8 cellular contexts compared by ENCODE assay signal in the genomic region with DNA sequence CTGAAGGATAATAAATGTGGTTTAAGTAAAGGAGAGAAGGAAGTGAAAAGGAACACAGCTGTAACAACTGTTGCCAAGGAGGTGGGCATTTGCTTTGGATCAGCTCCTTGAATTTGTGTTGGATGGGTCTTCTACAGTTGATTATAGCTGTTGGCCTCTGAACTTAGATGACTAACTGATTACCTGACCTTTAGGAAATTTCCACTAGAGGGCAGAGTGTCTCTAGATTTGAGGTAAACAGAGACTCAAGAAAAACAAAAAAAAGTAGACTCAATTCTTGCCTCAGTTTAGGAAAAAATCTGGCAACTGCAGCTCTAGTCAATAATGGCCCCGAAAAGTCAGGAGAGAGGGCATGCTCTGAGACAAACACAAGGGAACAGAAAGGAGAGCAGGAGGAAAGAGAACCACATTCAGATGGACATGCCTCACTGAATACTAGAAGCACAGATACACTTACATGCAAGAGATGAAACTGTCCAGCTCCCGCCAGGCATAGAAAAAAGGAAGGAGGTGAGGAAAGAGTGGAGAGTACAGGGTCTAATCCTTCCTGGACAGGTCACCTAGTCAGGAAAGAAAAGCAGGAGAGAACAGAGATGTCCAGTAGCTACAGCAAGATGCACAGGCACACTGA. TPM values are rescaled to one million over a fixed set of nuclear protein-coding genes. Genes with fewer than 3 reads are reported as not detected.
DNase-seq lines count a peak whose midpoint lies in the region; ATAC-seq, FAIRE-seq and TF ChIP-seq lines count a peak whose summit lies in the region.

No MANE protein-coding gene starts in this region.

- CTCF ChIA-PET in endothelial cell of umbilical vein (lab: Charles Lee) = interaction anchor here (0.6 to 4.3 kb wide), 11 partner anchors 15 to 186 kb away, joined by 3 to 47 read pairs (median 5); a partner anchor contains a TSS

- FAIRE-seq in RCC 7860 (lab: Jason Lieb, UNC) = no peak
- peak; percentile 21 for FAIRE-seq in endothelial cell of umbilical vein (lab: Jason Lieb, UNC)

- H3K27ac ChIP-seq in left ventricle myocardium inferior (replicated peaks) = no peak overlapping the region
- no peak overlapping the region for H3K27ac ChIP-seq in endothelial cell of umbilical vein (ENCODE audit: insufficient read depth, low read depth, low read length)

- POLR2A ChIA-PET in endothelial cell of umbilical vein (lab: Charles Lee) = interaction anchor here (0.8 kb wide), 1 partner anchor 20 kb away, joined by 3 read pairs; a partner anchor contains a TSS

- H3K27me3 ChIP-seq in left ventricle myocardium inferior (ENCODE audit: low read depth) (no peaks in the 10 kb centered on the region), endothelial cell of umbilical vein (ENCODE audit: control insufficient read depth in 2 of 2, insufficient read depth in 2 of 2, low read length in 2 of 2) (no peaks in the 10 kb centered on the region)

- intact Hi-C loops in left ventricle myocardium inferior (cut with micrococcal nuclease) (no loop called here), Right ventricle myocardium superior (cut with DNase I) (no loop called here), endothelial cell of umbilical vein (cut with micrococcal nuclease) (loop anchor here (1.0 kb wide), 3 partner anchors 43 to 182 kb away; no protein-coding TSS in a partner anchor)

- H3K4me1 ChIP-seq in left ventricle myocardium inferior = peaks cover 47% of the 10 kb centered on the region
- peaks cover 4% of the 10 kb centered on the region for H3K4me1 ChIP-seq in endothelial cell of umbilical vein (ENCODE audit: control insufficient read depth, extremely low read depth, insufficient read depth, low read length)

- H3K9ac ChIP-seq in endothelial cell of umbilical vein (replicated peaks; ENCODE audit: extremely low read depth, insufficient read depth, low read length) = no peak overlapping the region

- H3K79me2 ChIP-seq in endothelial cell of umbilical vein (ENCODE audit: control insufficient read depth, insufficient read depth, low read length) = no peaks in the 10 kb centered on the region

- no peaks in the 10 kb centered on the region for H3K9me1 ChIP-seq in endothelial cell of umbilical vein (replicated peaks; ENCODE audit: control insufficient read depth, extremely low read depth, insufficient read depth, low read length)

- no peak for TF ChIP-seq POLR2A in endothelial cell of umbilical vein (IDR thresholded peaks at IDR 0.05; ENCODE audit: low read depth, low read length)

- dilution Hi-C loops in endothelial cell of umbilical vein (cut with MboI; ENCODE audit: extremely low pct_ligation_motif_present, low sequenced_read_pairs) = no loop called here

- H3K4me3 ChIP-seq in left ventricle myocardium inferior = no peak overlapping the region
- no peak overlapping the region for H3K4me3 ChIP-seq in endothelial cell of umbilical vein (replicated peaks in 1 of 3; ENCODE audit: insufficient read depth in 1 of 3, low read depth in 1 of 3, low read length in 3 of 3)

- H3K9me3 ChIP-seq in left ventricle myocardium inferior (replicated peaks) = no peaks in the 10 kb centered on the region
- H3K9me3 ChIP-seq in endothelial cell of umbilical vein (replicated peaks; ENCODE audit: control insufficient read depth, insufficient read depth, low read length) = no peaks in the 10 kb centered on the region

- no peak overlapping the region for H2AFZ ChIP-seq in endothelial cell of umbilical vein (ENCODE audit: low read depth, low read length)

- peak; percentile 50 for TF ChIP-seq CTCF in left ventricle myocardium inferior (IDR thresholded peaks at IDR 0.05; ENCODE audit: borderline replicate concordance)
- TF ChIP-seq CTCF in endothelial cell of umbilical vein (IDR thresholded peaks at IDR 0.05; ENCODE audit: extremely low read depth in 1 of 2, insufficient read depth in 1 of 2, low read depth in 1 of 2, low read length in 2 of 2) = peak in 1 of 2 donors; percentile 46

- BruUV-seq in endothelial cell of umbilical vein (replicated peaks; lab: Mats Ljungman, UMichigan) = no TSS peak

- DNase-seq in left ventricle myocardium inferior (no peak), Right ventricle myocardium superior (no peak), RCC 7860 (ENCODE audit: low spot score) (peak; percentile 17), endothelial cell of umbilical vein (ENCODE audit: low read depth, low spot score) (no peak), renal cortical epithelial cell (ENCODE audit: low read depth) (peak; percentile 64), ecto neural progenitor cell (ENCODE audit: low spot score) (no peak)

- ATAC-seq in Right ventricle myocardium superior (ENCODE audit: poor library complexity) (no peak), GM19395 (IDR thresholded peaks at IDR 0.05; ENCODE audit: unreplicated experiment) (no peak), GM21825 (IDR thresholded peaks at IDR 0.05; ENCODE audit: unreplicated experiment) (no peak)

- no peaks in the 10 kb centered on the region for H4K20me1 ChIP-seq in endothelial cell of umbilical vein (replicated peaks; ENCODE audit: control insufficient read depth, extremely low read depth, insufficient read depth, low read length)

- H3K36me3 ChIP-seq in left ventricle myocardium inferior (peaks cover 66% of the 10 kb centered on the region), endothelial cell of umbilical vein (ENCODE audit: control insufficient read depth in 2 of 2, extremely low read depth in 1 of 2, insufficient read depth in 2 of 2, low read length in 2 of 2) (peaks cover 10 to 32% of the 10 kb centered on the region in 2 experiments)

- no peak overlapping the region for H3K4me2 ChIP-seq in endothelial cell of umbilical vein (ENCODE audit: insufficient read depth, low read length)

TF ChIP-seq in endothelial cell of umbilical vein, 7 proteins besides CTCF, POLR2A, EP300 and RAD21 (continues in another document):
- TF ChIP-seq MYC (IDR thresholded peaks at IDR 0.05; ENCODE audit: low read depth, low read length) (no peak), JUN (IDR thresholded peaks at IDR 0.05; ENCODE audit: borderline replicate concordance, insufficient read depth, insufficient read length, low read depth) (no peak), POLR2AphosphoS5 (IDR thresholded peaks at IDR 0.05; ENCODE audit: insufficient read depth, low read depth, low read length) (no peak), FOS (IDR thresholded peaks at IDR 0.05; ENCODE audit: borderline replicate concordance, insufficient read depth, low read length) (no peak), GATA2 (IDR thresholded peaks at IDR 0.05; ENCODE audit: insufficient read depth, insufficient read length, low read depth, low read length) (no peak), EZH2 (IDR thresholded peaks at IDR 0.05; ENCODE audit: borderline replicate concordance, low read depth, low read length, severe bottlenecking) (no peak)

RNA-seq across cellular contexts. Expression of a gene that starts 20.6 kb away (rescaled TPM):
- total RNA-seq in left ventricle myocardium inferior (195 TPM), Right ventricle myocardium superior (243 TPM), endothelial cell of umbilical vein (40.0 and 40.3 TPM in 2 replicates), renal cortical epithelial cell (41.5 and 73.3 TPM in 2 replicates)
- 106 and 114 TPM in 2 replicates for polyA plus RNA-seq in endothelial cell of umbilical vein
- 94.7 and 115 TPM in 2 replicates for polyA plus RNA-seq in endothelial cell of umbilical vein (2011; cell fraction: cytosol; rRNA removed)
- polyA plus RNA-seq in endothelial cell of umbilical vein (2011; cell fraction: nucleus; rRNA removed) = 22.1 and 26.6 TPM in 2 replicates
- 59.2 and 75.4 TPM in 2 replicates for polyA plus RNA-seq in endothelial cell of umbilical vein (2012)
- 47.8 and 48.2 TPM in 2 replicates for polyA minus RNA-seq in endothelial cell of umbilical vein
- 26.9 TPM for polyA minus RNA-seq in endothelial cell of umbilical vein (2011; cell fraction: cytosol; rRNA and poly(A)+ RNA removed)
- polyA minus RNA-seq in endothelial cell of umbilical vein (2011; cell fraction: nucleus; rRNA and poly(A)+ RNA removed) = 13.0 and 16.5 TPM in 2 replicates

RNA-seq across cellular contexts. Expression of a gene that starts 28.8 kb away (rescaled TPM):
- total RNA-seq in left ventricle myocardium inferior (9.0 TPM), Right ventricle myocardium superior (38.3 TPM), endothelial cell of umbilical vein (0.48 TPM in 1 of 2 replicates, not detected in the other), renal cortical epithelial cell (0.69 and 0.70 TPM in 2 replicates)
- polyA plus RNA-seq in endothelial cell of umbilical vein = 0.07 and 0.10 TPM in 2 replicates
- polyA plus RNA-seq in endothelial cell of umbilical vein (2011; cell fraction: cytosol; rRNA removed) = 0.04 TPM in 1 of 2 replicates, not detected in the other
- polyA plus RNA-seq in endothelial cell of umbilical vein (2011; cell fraction: nucleus; rRNA removed) = 0.36 and 0.71 TPM in 2 replicates
- polyA plus RNA-seq in endothelial cell of umbilical vein (2012) = not detected in 2 replicates
- polyA minus RNA-seq in endothelial cell of umbilical vein = 1.0 TPM in 1 of 2 replicates, not detected in the other
- not detected for polyA minus RNA-seq in endothelial cell of umbilical vein (2011; cell fraction: cytosol; rRNA and poly(A)+ RNA removed)
- polyA minus RNA-seq in endothelial cell of umbilical vein (2011; cell fraction: nucleus; rRNA and poly(A)+ RNA removed) = 0.82 and 0.91 TPM in 2 replicates

RNA-seq across cellular contexts. Expression of a gene that starts 34.5 kb away (rescaled TPM):
- total RNA-seq in left ventricle myocardium inferior (7.6 TPM), Right ventricle myocardium superior (7.3 TPM), endothelial cell of umbilical vein (60.4 and 66.4 TPM in 2 replicates), renal cortical epithelial cell (55.8 and 63.7 TPM in 2 replicates)
- polyA plus RNA-seq in endothelial cell of umbilical vein = 108 and 118 TPM in 2 replicates
- 56.7 and 64.6 TPM in 2 replicates for polyA plus RNA-seq in endothelial cell of umbilical vein (2011; cell fraction: cytosol; rRNA removed)
- 123 and 124 TPM in 2 replicates for polyA plus RNA-seq in endothelial cell of umbilical vein (2011; cell fraction: nucleus; rRNA removed)
- 44.3 and 44.7 TPM in 2 replicates for polyA plus RNA-seq in endothelial cell of umbilical vein (2012)
- 142 and 152 TPM in 2 replicates for polyA minus RNA-seq in endothelial cell of umbilical vein
- 22.2 TPM for polyA minus RNA-seq in endothelial cell of umbilical vein (2011; cell fraction: cytosol; rRNA and poly(A)+ RNA removed)
- polyA minus RNA-seq in endothelial cell of umbilical vein (2011; cell fraction: nucleus; rRNA and poly(A)+ RNA removed) = 60.6 and 113 TPM in 2 replicates

RNA-seq across cellular contexts. Expression of a gene that starts 47.5 kb away (rescaled TPM):
- total RNA-seq in left ventricle myocardium inferior (15.4 TPM), Right ventricle myocardium superior (14.3 TPM), endothelial cell of umbilical vein (86.6 and 101 TPM in 2 replicates), renal cortical epithelial cell (53.0 and 85.0 TPM in 2 replicates)
- polyA plus RNA-seq in endothelial cell of umbilical vein = 94.2 and 94.3 TPM in 2 replicates
- 85.9 and 89.8 TPM in 2 replicates for polyA plus RNA-seq in endothelial cell of umbilical vein (2011; cell fraction: cytosol; rRNA removed)
- 206 and 214 TPM in 2 replicates for polyA plus RNA-seq in endothelial cell of umbilical vein (2011; cell fraction: nucleus; rRNA removed)
- polyA plus RNA-seq in endothelial cell of umbilical vein (2012) = 69.0 and 80.7 TPM in 2 replicates
- 125 and 129 TPM in 2 replicates for polyA minus RNA-seq in endothelial cell of umbilical vein
- 68.2 TPM for polyA minus RNA-seq in endothelial cell of umbilical vein (2011; cell fraction: cytosol; rRNA and poly(A)+ RNA removed)
- polyA minus RNA-seq in endothelial cell of umbilical vein (2011; cell fraction: nucleus; rRNA and poly(A)+ RNA removed) = 85.9 and 108 TPM in 2 replicates

Comparison
In these comparisons a context has a peak if more than half of its experiments do, and no peak if none do; other contexts are left out.
1. DNase-seq: peak in RCC 7860 (single experiment) and renal cortical epithelial cell (single experiment); none in left ventricle myocardium inferior (single experiment), Right ventricle myocardium superior (single experiment), endothelial cell of umbilical vein (single experiment) and ecto neural progenitor cell (single experiment).